Comparison of ENCODE assay signal across 2 cellular contexts in genomic region chr4:159121371-159121770, GRCh38.
TF ChIP-seq lines count a peak whose summit lies in the region.

No MANE protein-coding gene starts in this region.

TF ChIP-seq in HepG2, 621 proteins besides CTCF, POLR2A, EP300 and RAD21:
- TF ChIP-seq, protein P1, sequence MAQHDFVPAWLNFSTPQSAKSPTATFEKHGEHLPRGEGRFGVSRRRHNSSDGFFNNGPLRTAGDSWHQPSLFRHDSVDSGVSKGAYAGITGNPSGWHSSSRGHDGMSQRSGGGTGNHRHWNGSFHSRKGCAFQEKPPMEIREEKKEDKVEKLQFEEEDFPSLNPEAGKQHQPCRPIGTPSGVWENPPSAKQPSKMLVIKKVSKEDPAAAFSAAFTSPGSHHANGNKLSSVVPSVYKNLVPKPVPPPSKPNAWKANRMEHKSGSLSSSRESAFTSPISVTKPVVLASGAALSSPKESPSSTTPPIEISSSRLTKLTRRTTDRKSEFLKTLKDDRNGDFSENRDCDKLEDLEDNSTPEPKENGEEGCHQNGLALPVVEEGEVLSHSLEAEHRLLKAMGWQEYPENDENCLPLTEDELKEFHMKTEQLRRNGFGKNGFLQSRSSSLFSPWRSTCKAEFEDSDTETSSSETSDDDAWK (CRISPR knock-in tag; IDR thresholded peaks at IDR 0.05): no peak
- peak; percentile 84 for TF ChIP-seq ZNF121 (CRISPR knock-in tag; IDR thresholded peaks at IDR 0.05)

TF ChIP-seq in K562, 482 proteins besides CTCF, POLR2A, EP300 and RAD21:
- peak; percentile 45 for TF ChIP-seq RBM25 (IDR thresholded peaks at IDR 0.05; ENCODE audit: low read depth, low read length, severe bottlenecking)
- no peak for TF ChIP-seq SIRT6 (IDR thresholded peaks at IDR 0.05; ENCODE audit: low read depth, low read length)
- no peak for TF ChIP-seq HDGF (IDR thresholded peaks at IDR 0.05)
- TF ChIP-seq ZFP30 (CRISPR knock-in tag; IDR thresholded peaks at IDR 0.05; ENCODE audit: borderline replicate concordance): no peak
- TF ChIP-seq XRCC5 (IDR thresholded peaks at IDR 0.05; ENCODE audit: low read depth, low read length): no peak
- peak; percentile 87 for TF ChIP-seq ZNF121 (CRISPR knock-in tag; conservative IDR thresholded peaks at IDR 0.05)
TF ChIP-seq in K562: peak in this region for 2.
